7 cellular contexts compared by ENCODE assay signal in the genomic region with DNA sequence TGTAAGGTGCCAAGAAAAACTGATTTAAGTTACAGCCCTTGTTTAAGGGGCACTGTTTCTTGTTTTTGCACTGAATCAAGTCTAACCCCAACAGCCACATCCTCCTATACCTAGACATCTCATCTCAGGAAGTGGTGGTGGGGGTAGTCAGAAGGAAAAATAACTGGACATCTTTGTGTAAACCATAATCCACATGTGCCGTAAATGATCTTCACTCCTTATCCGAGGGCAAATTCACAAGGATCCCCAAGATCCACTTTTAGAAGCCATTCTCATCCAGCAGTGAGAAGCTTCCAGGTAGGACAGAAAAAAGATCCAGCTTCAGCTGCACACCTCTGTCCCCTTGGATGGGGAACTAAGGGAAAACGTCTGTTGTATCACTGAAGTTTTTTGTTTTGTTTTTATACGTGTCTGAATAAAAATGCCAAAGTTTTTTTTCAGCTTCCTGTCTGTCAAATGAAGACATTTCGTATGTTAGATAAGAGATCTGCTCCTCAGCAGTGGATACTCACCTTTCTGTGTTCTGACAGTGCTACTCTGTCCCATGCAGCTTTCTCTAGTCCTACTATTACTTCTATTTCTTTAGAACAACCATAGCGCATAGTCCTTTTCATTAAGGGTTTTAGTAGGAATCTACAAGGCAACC. TPM values are rescaled to one million over a fixed set of nuclear protein-coding genes. Genes with fewer than 3 reads are reported as not detected.
A peak's percentile ranks its signal among the peaks of the same experiment; 100 is the strongest.
DNase-seq lines count a peak whose midpoint lies in the region; ATAC-seq and TF ChIP-seq lines count a peak whose summit lies in the region.
"Had no signal": no experiment of that assay in that cellular context is flagged by ENCODE, and none has a peak within 500 bp of the region (broad histone marks: within the 10 kb centered on the region; RNA-seq: fewer than 3 reads in every experiment).

No MANE protein-coding gene starts in this region.

- H3K4me1 ChIP-seq in cardiac muscle cell (ENCODE audit: low read depth): peaks cover 10% of the 10 kb centered on the region
- peaks cover 16 to 28% (median 19%) of the 10 kb centered on the region in 4 donors for H3K4me1 ChIP-seq in upper lobe of left lung

- no peak for TF ChIP-seq EP300 in upper lobe of left lung (IDR thresholded peaks at IDR 0.05)

- TF ChIP-seq CTCF in cardiac muscle cell (IDR thresholded peaks at IDR 0.05; ENCODE audit: low read depth, low read length): no peak
- TF ChIP-seq CTCF in fibroblast of villous mesenchyme (IDR thresholded peaks at IDR 0.05; ENCODE audit: insufficient read depth, low read depth, low read length): no peak
- no peak for TF ChIP-seq CTCF in upper lobe of left lung (IDR thresholded peaks at IDR 0.05)

- 42 to 43% methylated on average over 6 of the region's 6 CpGs for WGBS in upper lobe of left lung, 2 donors

- H3K36me3 ChIP-seq in cardiac muscle cell (peaks cover 14% of the 10 kb centered on the region), upper lobe of left lung (peaks cover 11 to 21% (median 16%) of the 10 kb centered on the region in 4 donors)

- no peaks in the 10 kb centered on the region for H3K9me3 ChIP-seq in cardiac muscle cell (ENCODE audit: low read depth)
- H3K9me3 ChIP-seq in upper lobe of left lung: no peaks in the 10 kb centered on the region

- peak overlapping the region; percentile 51 for H3K4me3 ChIP-seq in cardiac muscle cell
- H3K4me3 ChIP-seq in fibroblast of villous mesenchyme (ENCODE audit: low read depth, low read length): peak overlapping the region; percentile 83
- H3K4me3 ChIP-seq in upper lobe of left lung: peak overlapping the region in 3 of 4 donors; percentile 76 to 99 (median 81)

- DNase-seq in cardiac muscle cell (ENCODE audit: low read depth in 1 of 2, low spot score in 1 of 2) (no peak), Right ventricle myocardium inferior (ENCODE audit: missing footprints) (no peak), fibroblast of villous mesenchyme (ENCODE audit: low read depth) (no peak), upper lobe of left lung (no peak), NCI-H2227 treated with DMSO at 0.1 percent for 48 hours (lab: John Stamatoyannopoulos, UW) (no peak)
- DNase-seq in NK-92 treated with Interleukin-12 subunit alpha and Interleukin-12 subunit beta, amount 100 ng/mL, for 24 hours (lab: John Stamatoyannopoulos, UW): no peak
- DNase-seq: dermis blood vessel endothelial cell had no signal

- TF ChIP-seq POLR2A in upper lobe of left lung (IDR thresholded peaks at IDR 0.05): no peak

- H3K27me3 ChIP-seq in cardiac muscle cell (no peaks in the 10 kb centered on the region), upper lobe of left lung (no peaks in the 10 kb centered on the region)

- H3K27ac ChIP-seq in cardiac muscle cell: peak overlapping the region; percentile 82
- H3K27ac ChIP-seq in upper lobe of left lung: peak overlapping the region; percentile 81 to 94 (median 92)

- intact Hi-C loops in Right ventricle myocardium inferior (cut with DNase I): loop anchor here (5.0 kb wide), 1 partner anchor 106 kb away; a partner anchor contains a TSS

- ATAC-seq in Right ventricle myocardium inferior: no peak
- ATAC-seq in upper lobe of left lung (ENCODE audit: low FRiP score in 2 of 2): no peak

RNA-seq across cellular contexts. Expression of a gene that starts 1.2 kb away (rescaled TPM):
- total RNA-seq in cardiac muscle cell (166 and 235 TPM in 2 replicates), Right ventricle myocardium inferior (69.7 TPM), fibroblast of villous mesenchyme (119 and 158 TPM in 2 replicates), upper lobe of left lung (100 to 1,000 TPM in 1 of 6 donors, 10 to 100 TPM in 5; 36.7 to 103 (median 70.7) TPM)
- 132 and 189 TPM in 2 replicates for polyA plus RNA-seq in cardiac muscle cell

RNA-seq across cellular contexts. Expression of a gene that starts 13.2 kb away (rescaled TPM):
- 1,416 and 2,307 TPM in 2 replicates for total RNA-seq in cardiac muscle cell
- polyA plus RNA-seq in cardiac muscle cell: 2,144 and 2,427 TPM in 2 replicates
- total RNA-seq in Right ventricle myocardium inferior: 2,099 TPM
- 1,700 and 3,242 TPM in 2 replicates for total RNA-seq in fibroblast of villous mesenchyme
- 1,000 to 10,000 TPM; 1,377 to 3,349 (median 3,110) TPM for total RNA-seq in upper lobe of left lung

RNA-seq across cellular contexts. Expression of a gene that starts 14.9 kb away (rescaled TPM):
- total RNA-seq in cardiac muscle cell: 5.4 and 7.5 TPM in 2 replicates
- 7.2 and 10.6 TPM in 2 replicates for polyA plus RNA-seq in cardiac muscle cell
- total RNA-seq in Right ventricle myocardium inferior: 7.3 TPM
- 3.9 and 4.3 TPM in 2 replicates for total RNA-seq in fibroblast of villous mesenchyme
- 10 to 100 TPM in 2 of 6 donors, 1 to 10 TPM in 4; 2.1 to 22.0 (median 6.4) TPM for total RNA-seq in upper lobe of left lung

RNA-seq across cellular contexts. Expression of a gene that starts 23.2 kb away (rescaled TPM):
- total RNA-seq in cardiac muscle cell (22.0 and 26.6 TPM in 2 replicates), Right ventricle myocardium inferior (2.8 TPM), fibroblast of villous mesenchyme (0.32 and 1.7 TPM in 2 replicates), upper lobe of left lung (100 to 1,000 TPM in 3 of 6 donors, 10 to 100 TPM in 3; 56.8 to 171 (median 101) TPM)
- polyA plus RNA-seq in cardiac muscle cell: 10.5 and 21.0 TPM in 2 replicates

RNA-seq across cellular contexts. Expression of a gene that starts 24.9 kb away (rescaled TPM):
- total RNA-seq in cardiac muscle cell (103 and 107 TPM in 2 replicates), Right ventricle myocardium inferior (33.6 TPM), fibroblast of villous mesenchyme (300 and 327 TPM in 2 replicates), upper lobe of left lung (100 to 1,000 TPM in 5 of 6 donors, 10 to 100 TPM in 1; 73.9 to 132 (median 112) TPM)
- polyA plus RNA-seq in cardiac muscle cell: 52.0 and 70.6 TPM in 2 replicates
